ENCODE assay signal across 8 cellular contexts in the genomic region with DNA sequence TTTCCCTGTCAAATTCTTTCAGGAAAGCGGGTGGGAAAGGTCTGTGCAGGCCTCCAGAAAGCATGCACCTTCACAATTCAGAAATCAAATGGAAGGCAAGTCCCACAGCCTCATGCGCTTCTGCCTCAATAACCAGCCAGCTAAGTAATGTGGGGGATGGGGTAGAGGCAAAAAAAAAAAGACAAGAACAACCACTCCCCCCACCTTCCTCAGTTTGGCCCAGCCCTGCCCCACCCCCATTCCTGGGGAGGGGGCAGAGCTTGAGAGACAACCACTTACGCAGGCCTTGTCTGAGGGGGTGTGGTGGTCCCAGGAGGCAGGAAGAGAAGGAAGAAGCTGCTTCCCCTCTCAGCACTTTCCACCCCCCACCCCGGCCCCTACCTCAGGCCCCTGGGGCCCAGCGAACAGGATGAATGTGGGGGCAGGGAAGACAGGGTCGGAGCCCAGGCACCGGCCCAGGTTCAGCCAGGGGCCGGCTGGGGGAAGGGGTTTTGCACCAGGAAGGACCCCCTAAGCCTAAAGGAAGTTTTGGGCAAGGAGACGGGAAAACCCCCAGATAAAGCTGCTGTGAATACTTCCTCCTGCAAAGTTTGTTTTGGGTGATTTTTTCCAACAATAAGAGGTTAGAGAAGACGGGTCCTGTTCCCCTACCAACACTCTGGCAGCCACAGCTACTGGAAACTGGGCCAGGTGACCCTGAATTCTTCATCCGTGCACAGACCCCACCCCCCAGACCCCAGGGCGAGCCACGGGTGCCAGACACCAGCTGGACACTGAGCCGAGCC. TPM values are rescaled to one million over a fixed set of nuclear protein-coding genes. Genes with fewer than 3 reads are reported as not detected.
DNase-seq lines count a peak whose midpoint lies in the region; ATAC-seq, FAIRE-seq and TF ChIP-seq lines count a peak whose summit lies in the region.

No MANE protein-coding gene starts in this region.

- H3K36me3 ChIP-seq in lower lobe of right lung: no peaks in the 10 kb centered on the region

- H3K27me3 ChIP-seq in lower lobe of right lung (ENCODE audit: low read depth): no peaks in the 10 kb centered on the region

- no peak for DNase-seq in activated naive CD4-positive, alpha-beta T cell treated with Interleukin-2 at 50 U/mL for 16 hours
- DNase-seq in cerebellar cortex (ENCODE audit: low spot score) (peak; percentile 65), lower lobe of right lung (no peak), ureter (ENCODE audit: low spot score) (peak; percentile 67), GM12891 (ENCODE audit: insufficient read length, low spot score) (no peak), GM10248 (ENCODE audit: extremely low spot score) (no peak)
- no peak for DNase-seq in NK-92 treated with Interleukin-12 subunit alpha and Interleukin-12 subunit beta, amount 100 ng/mL, for 24 hours (lab: John Stamatoyannopoulos, UW)

- peak overlapping the region; percentile 93 for H3K27ac ChIP-seq in lower lobe of right lung

- H3K4me1 ChIP-seq in lower lobe of right lung: peaks cover 55% of the 10 kb centered on the region

- peaks cover 23% of the 10 kb centered on the region for H3K4me1 Mint-ChIP-seq in activated naive CD4-positive, alpha-beta T cell treated with anti-CD3 and anti-CD28 coated beads, Interleukin-2, amount 50 U/mL, for 24 hours

- CTCF ChIA-PET in GM10248 (lab: Yijun Ruan, JAX): interaction anchor here (1.1 to 2.5 kb wide), 7 partner anchors 11 to 89 kb away, joined by 3 to 25 read pairs (median 6); no protein-coding TSS in a partner anchor

- H3K9me3 ChIP-seq in lower lobe of right lung: no peaks in the 10 kb centered on the region

- H3K27ac Mint-ChIP-seq in activated naive CD4-positive, alpha-beta T cell treated with anti-CD3 and anti-CD28 coated beads, Interleukin-2, amount 50 U/mL, for 24 hours: no peak overlapping the region

- peak overlapping the region; percentile 59 for H3K4me3 Mint-ChIP-seq in activated naive CD4-positive, alpha-beta T cell treated with anti-CD3 and anti-CD28 coated beads, Interleukin-2, amount 50 U/mL, for 24 hours

- no peak for ATAC-seq in lower lobe of right lung

- intact Hi-C loops in lower lobe of right lung (cut with DNase I): no loop called here

- H3K36me3 Mint-ChIP-seq in activated naive CD4-positive, alpha-beta T cell treated with anti-CD3 and anti-CD28 coated beads, Interleukin-2, amount 50 U/mL, for 24 hours: no peaks in the 10 kb centered on the region

- TF ChIP-seq POLR2A in GM12891 (IDR thresholded peaks at IDR 0.05; ENCODE audit: low read depth, low read length): no peak

- no peaks in the 10 kb centered on the region for H3K9me3 Mint-ChIP-seq in activated naive CD4-positive, alpha-beta T cell treated with anti-CD3 and anti-CD28 coated beads, Interleukin-2, amount 50 U/mL, for 24 hours

- no peak for FAIRE-seq in GM12891 (lab: Jason Lieb, UNC)

- H3K4me3 ChIP-seq in lower lobe of right lung: peak overlapping the region; percentile 84

- POLR2A ChIA-PET in GM10248 (lab: Yijun Ruan, JAX): interaction anchor here (0.7 to 1.9 kb wide), 2 partner anchors 28 to 96 kb away, joined by 3 to 8 read pairs; a partner anchor contains a TSS

- TF ChIP-seq CTCF in lower lobe of right lung (IDR thresholded peaks at IDR 0.05) (no peak), GM10248 (IDR thresholded peaks at IDR 0.05; ENCODE audit: control extremely low read depth, extremely low read depth, low read depth, missing control alignments) (no peak)

- peaks cover 18% of the 10 kb centered on the region for H3K27me3 Mint-ChIP-seq in activated naive CD4-positive, alpha-beta T cell treated with anti-CD3 and anti-CD28 coated beads, Interleukin-2, amount 50 U/mL, for 24 hours

TF ChIP-seq in GM12891, 5 proteins besides CTCF, POLR2A, EP300 and RAD21:
- TF ChIP-seq SPI1 (IDR thresholded peaks at IDR 0.05; ENCODE audit: low read depth, low read length): no peak
- no peak for TF ChIP-seq POU2F2 (IDR thresholded peaks at IDR 0.05; ENCODE audit: low read depth, low read length)
- TF ChIP-seq POLR2AphosphoS5 (IDR thresholded peaks at IDR 0.05; ENCODE audit: low read depth, low read length): no peak
- no peak for TF ChIP-seq PAX5 (IDR thresholded peaks at IDR 0.05; ENCODE audit: insufficient read depth, low read length, severe bottlenecking)
- no peak for TF ChIP-seq TAF1 (IDR thresholded peaks at IDR 0.05; ENCODE audit: low read depth, low read length)

RNA-seq across cellular contexts. Expression of a gene that starts 1.2 kb away (rescaled TPM):
- 92.5 TPM for total RNA-seq in lower lobe of right lung
- total RNA-seq in ureter: 277 TPM
- polyA plus RNA-seq in GM12891 (2012; ENCODE audit: low read depth, missing spikeins): 21.3 TPM

RNA-seq across cellular contexts. Expression of a gene that starts 26.5 kb away (rescaled TPM):
- total RNA-seq in lower lobe of right lung (9.2 TPM), ureter (7.8 TPM)
- polyA plus RNA-seq in GM12891 (2012; ENCODE audit: low read depth, missing spikeins): 0.19 TPM

RNA-seq across cellular contexts. Expression of a gene that starts 27.5 kb away (rescaled TPM):
- total RNA-seq in lower lobe of right lung (27.4 TPM), ureter (42.0 TPM)
- 1.1 TPM for polyA plus RNA-seq in GM12891 (2012; ENCODE audit: low read depth, missing spikeins)

RNA-seq across cellular contexts. Expression of a gene that starts 50.7 kb away (rescaled TPM):
- total RNA-seq in lower lobe of right lung (32.0 TPM), ureter (36.3 TPM)
- 24.8 TPM for polyA plus RNA-seq in GM12891 (2012; ENCODE audit: low read depth, missing spikeins)

RNA-seq across cellular contexts. Expression of a gene that starts 50.8 kb away (rescaled TPM):
- total RNA-seq in lower lobe of right lung: 0.62 TPM
- 0.47 TPM for total RNA-seq in ureter
- polyA plus RNA-seq in GM12891 (2012; ENCODE audit: low read depth, missing spikeins): not detected

Comparison
In these comparisons a context has a peak if more than half of its experiments do, and no peak if none do; other contexts are left out.
1. DNase-seq: peak in cerebellar cortex (single experiment) and ureter (single experiment); none in activated naive CD4-positive, alpha-beta T cell treated with Interleukin-2 at 50 U/mL for 16 hours (single experiment), lower lobe of right lung (single experiment), NK-92 treated with Interleukin-12 subunit alpha and Interleukin-12 subunit beta, amount 100 ng/mL, for 24 hours (single experiment), GM12891 (single experiment) and GM10248 (single experiment).